Comparison of ENCODE assay signal across 8 cellular contexts in the genomic region with DNA sequence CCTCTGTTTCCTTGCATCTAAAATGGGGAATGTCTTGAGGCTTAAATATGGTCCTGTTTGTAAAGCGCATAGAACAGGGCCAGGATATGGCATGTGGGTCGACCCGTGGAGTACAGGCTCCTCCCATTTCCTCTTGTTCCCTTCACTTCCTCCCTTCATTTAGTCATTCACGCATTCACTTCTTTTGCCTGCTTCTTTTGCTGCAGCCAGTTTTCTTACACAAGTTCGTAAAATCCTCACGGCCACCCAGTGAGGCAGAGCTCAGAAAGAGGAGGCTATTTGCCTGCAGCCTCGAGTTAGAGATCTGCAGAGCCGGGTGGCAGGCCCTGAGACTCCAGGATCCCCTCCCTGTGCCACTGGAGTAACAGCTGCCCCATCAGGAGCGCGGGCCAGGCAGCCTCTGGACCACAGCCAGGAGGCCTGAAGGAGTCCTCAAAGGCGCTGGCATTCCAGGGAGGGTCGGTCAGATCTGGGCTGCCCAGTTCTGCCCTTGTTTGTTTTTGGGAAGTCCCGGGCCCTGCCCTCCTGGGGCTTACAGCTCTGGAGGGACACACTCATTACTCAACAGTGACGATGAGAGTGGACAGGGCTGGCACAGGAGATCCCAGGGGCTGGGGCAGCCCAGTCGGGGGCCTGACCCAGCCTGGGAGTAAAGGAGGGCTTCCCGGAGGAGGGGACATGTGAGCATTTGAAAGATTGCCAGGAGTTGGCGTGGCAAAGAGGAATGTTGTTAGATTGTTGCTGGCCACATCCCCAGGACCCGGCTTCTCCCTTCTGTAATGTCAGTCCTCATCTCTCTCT. TPM values are rescaled to one million over a fixed set of nuclear protein-coding genes. Genes with fewer than 3 reads are reported as not detected.
DNase-seq lines count a peak whose midpoint lies in the region; ATAC-seq and TF ChIP-seq lines count a peak whose summit lies in the region.

No MANE protein-coding gene starts in this region.

- peaks cover 27% of the 10 kb centered on the region for H3K36me3 ChIP-seq in left ventricle myocardium inferior
- H3K36me3 ChIP-seq in subcutaneous abdominal adipose tissue (ENCODE audit: control insufficient read depth in 5 of 5, insufficient read depth in 5 of 5, low read length in 5 of 5): peaks cover 0 to 35% (median 28%) of the 10 kb centered on the region in 5 donors
- peaks cover 14% of the 10 kb centered on the region for H3K36me3 ChIP-seq in H7 (replicated peaks; ENCODE audit: control insufficient read depth, insufficient read depth, low read length)

- H3K9ac ChIP-seq in subcutaneous abdominal adipose tissue (ENCODE audit: low read length in 5 of 5): peak overlapping the region in 3 of 5 donors; percentile 1 to 44 (median 4)

- H3K4me1 Mint-ChIP-seq in activated T-helper 17 cell treated with anti-CD3 and anti-CD28 coated beads, Interleukin-2, amount 50 U/mL, for 72 hours: peaks cover 42% of the 10 kb centered on the region

- H3K4me3 ChIP-seq in left ventricle myocardium inferior (peak overlapping the region; percentile 38), subcutaneous abdominal adipose tissue (ENCODE audit: low read depth in 1 of 5, low read length in 5 of 5) (peak overlapping the region in 3 of 5 donors; percentile 19 to 44 (median 30)), H7 (ENCODE audit: insufficient read depth, low read depth, low read length) (no peak overlapping the region)

- no peaks in the 10 kb centered on the region for H3K9me3 ChIP-seq in left ventricle myocardium inferior (replicated peaks)
- H3K9me3 ChIP-seq in subcutaneous abdominal adipose tissue (ENCODE audit: control insufficient read depth in 5 of 5, low read length in 5 of 5): no peaks in the 10 kb centered on the region

- peak overlapping the region; percentile 85 for H3K27ac ChIP-seq in left ventricle myocardium inferior (replicated peaks)
- peak overlapping the region; percentile 62 for H3K27ac ChIP-seq in subcutaneous abdominal adipose tissue (ENCODE audit: low read depth, low read length)

- H3K9me3 Mint-ChIP-seq in activated T-helper 17 cell treated with anti-CD3 and anti-CD28 coated beads, Interleukin-2, amount 50 U/mL, for 72 hours: no peaks in the 10 kb centered on the region

- DNase-seq in CD1c-positive myeloid dendritic cell (ENCODE audit: extremely low spot score) (peak; percentile 4), HT1080 (ENCODE audit: low read depth) (peak; percentile 35), left ventricle myocardium inferior (no peak), H7 (no peak)
- DNase-seq in activated CD8-positive, alpha-beta memory T cell treated with anti-CD3 and anti-CD28 coated beads, Interleukin-2, amount 50 U/mL, for 4 hours: no peak

- intact Hi-C loops in left ventricle myocardium inferior (cut with micrococcal nuclease): no loop called here

- ATAC-seq in activated T-helper 17 cell treated with anti-CD3 and anti-CD28 coated beads, Interleukin-2, amount 50 U/mL, for 72 hours (replicated peaks): peak; percentile 43
- no peak for ATAC-seq in activated CD4-positive, CD25-positive, alpha-beta regulatory T cell treated with anti-CD3 and anti-CD28 coated beads, Interleukin-2, amount 50 U/mL, for 24 hours

- H3K27me3 Mint-ChIP-seq in activated T-helper 17 cell treated with anti-CD3 and anti-CD28 coated beads, Interleukin-2, amount 50 U/mL, for 72 hours: no peaks in the 10 kb centered on the region

- H3K27ac Mint-ChIP-seq in activated T-helper 17 cell treated with anti-CD3 and anti-CD28 coated beads, Interleukin-2, amount 50 U/mL, for 72 hours: peak overlapping the region; percentile 98

- peak overlapping the region; percentile 93 for H3K4me3 Mint-ChIP-seq in activated T-helper 17 cell treated with anti-CD3 and anti-CD28 coated beads, Interleukin-2, amount 50 U/mL, for 72 hours

- H3K4me1 ChIP-seq in left ventricle myocardium inferior (peaks cover 97% of the 10 kb centered on the region), subcutaneous abdominal adipose tissue (ENCODE audit: control insufficient read depth in 5 of 5, insufficient read depth in 5 of 5, low read length in 5 of 5) (peaks cover 10 to 53% (median 51%) of the 10 kb centered on the region in 5 donors)

- H3K27me3 ChIP-seq in left ventricle myocardium inferior (ENCODE audit: low read depth) (no peaks in the 10 kb centered on the region), subcutaneous abdominal adipose tissue (ENCODE audit: control insufficient read depth in 5 of 5, insufficient read depth in 4 of 5, low read length in 5 of 5) (no peaks in the 10 kb centered on the region), H7 (ENCODE audit: control insufficient read depth, insufficient read depth, low read length) (no peaks in the 10 kb centered on the region)

- peaks cover 57% of the 10 kb centered on the region for H3K36me3 Mint-ChIP-seq in activated T-helper 17 cell treated with anti-CD3 and anti-CD28 coated beads, Interleukin-2, amount 50 U/mL, for 72 hours (ENCODE audit: low read depth)

- no peak for TF ChIP-seq CTCF in left ventricle myocardium inferior (IDR thresholded peaks at IDR 0.05; ENCODE audit: borderline replicate concordance)

RNA-seq across cellular contexts. Expression of a gene that starts 4.6 kb away (rescaled TPM):
- 118 and 130 TPM in 2 replicates for total RNA-seq in HT1080 (2014; rRNA removed; shearing (Covaris generic))
- 86.4 and 92.0 TPM in 2 replicates for polyA plus RNA-seq in HT1080 (2015; cell fraction: cytosol; rRNA removed)
- polyA plus RNA-seq in HT1080 (2015; cell fraction: nucleus; rRNA removed): 139 and 140 TPM in 2 replicates
- 100 to 1,000 TPM in 1 of 2 donors, 10 to 100 TPM in 1; 60.0 to 127 TPM for total RNA-seq in activated T-helper 17 cell treated with anti-CD3 and anti-CD28 coated beads, Interleukin-2, amount 50 U/mL, for 72 hours
- 70.8 TPM for total RNA-seq in left ventricle myocardium inferior
- 85.4 and 92.8 TPM in 2 replicates for total RNA-seq in H7 (2014; rRNA removed; shearing (Covaris generic))

RNA-seq across cellular contexts. Expression of a gene that starts 54.6 kb away (rescaled TPM):
- total RNA-seq in HT1080 (2014; rRNA removed; shearing (Covaris generic)): not detected in 2 replicates
- polyA plus RNA-seq in HT1080 (2015; cell fraction: cytosol; rRNA removed): not detected in 2 replicates
- 0.01 TPM in 1 of 2 replicates, not detected in the other for polyA plus RNA-seq in HT1080 (2015; cell fraction: nucleus; rRNA removed)
- not detected for total RNA-seq in activated T-helper 17 cell treated with anti-CD3 and anti-CD28 coated beads, Interleukin-2, amount 50 U/mL, for 72 hours
- 87.7 TPM for total RNA-seq in left ventricle myocardium inferior
- 13.2 and 18.0 TPM in 2 replicates for total RNA-seq in H7 (2014; rRNA removed; shearing (Covaris generic))

Comparison
In these comparisons a context has a peak if more than half of its experiments do, and no peak if none do; other contexts are left out.
1. DNase-seq: peak in CD1c-positive myeloid dendritic cell (single experiment) and HT1080 (single experiment); none in left ventricle myocardium inferior (single experiment), activated CD8-positive, alpha-beta memory T cell treated with anti-CD3 and anti-CD28 coated beads, Interleukin-2, amount 50 U/mL, for 4 hours (single experiment) and H7 (single experiment).
2. RNA of a gene that starts 54.6 kb away (total RNA-seq): 87.7 TPM in left ventricle myocardium inferior (single experiment) and 13.2 to 18.0 TPM in H7; not detected in HT1080 and not detected in activated T-helper 17 cell treated with anti-CD3 and anti-CD28 coated beads, Interleukin-2, amount 50 U/mL, for 72 hours; every median in the first group is over 10 times any median in the second.